ENCODE assay signal across 11 cellular contexts in the genomic region with DNA sequence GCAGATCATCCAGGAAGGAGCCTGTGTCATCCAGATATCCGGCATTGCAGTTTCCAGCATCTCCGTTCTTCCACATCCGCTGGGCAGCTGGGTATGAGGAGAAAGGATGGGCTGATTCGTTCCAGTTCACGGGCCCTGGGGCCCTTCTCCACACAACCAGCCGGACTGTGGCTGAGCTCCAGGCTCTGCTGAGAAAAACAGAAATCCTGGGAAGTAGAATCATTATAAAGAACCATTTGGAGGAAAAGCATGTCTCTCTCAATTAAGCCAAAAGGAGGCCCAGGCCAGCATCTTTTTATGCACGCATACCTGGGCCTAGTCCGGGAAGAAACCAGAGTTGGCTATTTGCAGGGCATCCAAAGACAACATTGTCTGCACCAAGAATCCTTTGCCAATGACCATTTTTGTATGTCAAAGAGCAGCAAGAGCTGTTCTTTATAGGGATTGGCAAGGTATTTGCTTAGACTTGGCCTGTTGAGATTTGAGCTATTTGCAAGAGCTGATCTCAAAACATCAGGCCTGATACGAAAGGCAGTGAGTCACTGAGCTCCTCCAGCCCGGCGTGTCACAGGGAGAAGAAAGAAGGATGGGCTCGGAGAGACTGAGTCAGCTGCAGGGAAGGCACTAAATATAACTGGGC.
DNase-seq lines count a peak whose midpoint lies in the region; ATAC-seq and TF ChIP-seq lines count a peak whose summit lies in the region.
"Had no signal": no experiment of that assay in that cellular context is flagged by ENCODE, and none has a peak within 500 bp of the region (broad histone marks: within the 10 kb centered on the region; RNA-seq: fewer than 3 reads in every experiment).

No MANE protein-coding gene starts in this region.

- H3K79me2 ChIP-seq in neural progenitor cell (ENCODE audit: low read depth): no peaks in the 10 kb centered on the region

- peaks cover 46% of the 10 kb centered on the region for H3K4me1 Mint-ChIP-seq in neural progenitor cell

- peaks cover 5% of the 10 kb centered on the region for H3K9me3 Mint-ChIP-seq in neural progenitor cell
- H3K9me3 Mint-ChIP-seq: activated T-helper 2 cell treated with anti-CD3 and anti-CD28 coated beads, Interferon-gamma antibody, Interleukin-2, Interleukin-4, amounts not matched to agents 10 μg/mL and 5 μg/mL and 100 μg/mL, durations not matched to agents 14 hours and 24 hours and 36 hours had no signal

- DNase-seq in M059J (ENCODE audit: low read depth): peak; percentile 70
- DNase-seq in epithelial cell of esophagus (ENCODE audit: low read depth): peak; percentile 54
- peak; percentile 42 for DNase-seq in midbrain (lab: John Stamatoyannopoulos, UW)
- DNase-seq in tibial artery: peak; percentile 90 to 95
- DNase-seq in activated T-cell treated with anti-CD3 and anti-CD28 coated beads, Interleukin-2, amount 50 U/mL, for 48 hours: no peak
- DNase-seq in neural progenitor cell (ENCODE audit: low spot score): no peak
- DNase-seq in NOMO-1 treated with dmso at 0.1 percent for 144 hours (lab: John Stamatoyannopoulos, UW; ENCODE audit: unreplicated experiment): no peak
- DNase-seq: NCI-H2171 treated with DMSO at 0.1 percent for 48 hours had no signal

- TF ChIP-seq CTCF in epithelial cell of esophagus (IDR thresholded peaks at IDR 0.05; ENCODE audit: insufficient read depth, low read depth, low read length, missing control alignments) (no peak), tibial artery (IDR thresholded peaks at IDR 0.05) (no peak), neural progenitor cell (IDR thresholded peaks at IDR 0.05) (no peak)

- no peak overlapping the region for H2AFZ ChIP-seq in neural progenitor cell (replicated peaks)

- intact Hi-C loops in tibial artery (cut with DNase I; ENCODE audit: low total_unique reads): loop anchor here (5.0 kb wide), 1 partner anchor 57 kb away; no protein-coding TSS in a partner anchor

- no peak overlapping the region for H3K4me3 ChIP-seq in epithelial cell of esophagus (ENCODE audit: low read length)
- peak overlapping the region in 1 of 2 donors; percentile 6 for H3K4me3 ChIP-seq in tibial artery
- H3K4me3 ChIP-seq in neural progenitor cell: no peak overlapping the region

- no peak overlapping the region for H3K9ac ChIP-seq in neural progenitor cell

- H3K4me1 ChIP-seq in tibial artery (peaks cover 11 to 98% (median 88%) of the 10 kb centered on the region in 4 donors), neural progenitor cell (no peaks in the 10 kb centered on the region)

- H3F3A ChIP-seq in neural progenitor cell (ENCODE audit: low read depth): no peaks in the 10 kb centered on the region

- no peak for ATAC-seq in HG03342 (IDR thresholded peaks at IDR 0.05; ENCODE audit: unreplicated experiment)

- H3K27ac ChIP-seq in tibial artery: peak overlapping the region; percentile 89 to 94
- H3K27ac ChIP-seq in neural progenitor cell: no peak overlapping the region
- H3K27ac ChIP-seq: HL-60 had no signal

- peaks cover 22% of the 10 kb centered on the region for H3K27me3 Mint-ChIP-seq in neural progenitor cell (ENCODE audit: insufficient read depth, low read depth)

- no peaks in the 10 kb centered on the region for H3K36me3 ChIP-seq in tibial artery
- no peaks in the 10 kb centered on the region for H3K36me3 ChIP-seq in neural progenitor cell

- no peak overlapping the region for H3K4me2 ChIP-seq in neural progenitor cell

- no peaks in the 10 kb centered on the region for H3K9me3 ChIP-seq in tibial artery
- no peaks in the 10 kb centered on the region for H3K9me3 ChIP-seq in neural progenitor cell (ENCODE audit: low read depth)

- no peak overlapping the region for H3K27ac Mint-ChIP-seq in neural progenitor cell
- H3K27ac Mint-ChIP-seq: activated T-helper 2 cell treated with anti-CD3 and anti-CD28 coated beads, Interferon-gamma antibody, Interleukin-2, Interleukin-4, amounts not matched to agents 10 μg/mL and 5 μg/mL and 100 μg/mL, durations not matched to agents 14 hours and 24 hours and 36 hours had no signal

- H3K27me3 ChIP-seq in tibial artery (no peaks in the 10 kb centered on the region), neural progenitor cell (no peaks in the 10 kb centered on the region)

- H3K36me3 Mint-ChIP-seq in neural progenitor cell: no peaks in the 10 kb centered on the region

- H3K4me3 Mint-ChIP-seq in neural progenitor cell: no peak overlapping the region

- no peaks in the 10 kb centered on the region for H4K20me1 ChIP-seq in neural progenitor cell (ENCODE audit: low read depth)

Comparison
In these comparisons a context has a peak if more than half of its experiments do, and no peak if none do; other contexts are left out.
1. DNase-seq: peak in M059J (single experiment), epithelial cell of esophagus (single experiment), midbrain (single experiment) and tibial artery (2 of 2); none in activated T-cell treated with anti-CD3 and anti-CD28 coated beads, Interleukin-2, amount 50 U/mL, for 48 hours (0 of 2), neural progenitor cell (single experiment) and NOMO-1 treated with dmso at 0.1 percent for 144 hours (single experiment).